Comparison of ENCODE assay signal across 1 cellular context in genomic region chr1:7688659-7689058, GRCh38.
TF ChIP-seq lines count a peak whose summit lies in the region.

No MANE protein-coding gene starts in this region.

TF ChIP-seq in HepG2, 621 proteins besides CTCF, POLR2A, EP300 and RAD21 (continued from another document and continues in another):
- TF ChIP-seq ARID4A (CRISPR knock-in tag; IDR thresholded peaks at IDR 0.05; ENCODE audit: borderline replicate concordance) = peak; percentile 53; the same call in 1 of the 2 replicates
- TF ChIP-seq MIXL1 (CRISPR knock-in tag; IDR thresholded peaks at IDR 0.05) = peak; percentile 72; the same call in 1 of the 2 replicates
- TF ChIP-seq YEATS2 (CRISPR knock-in tag; IDR thresholded peaks at IDR 0.05; ENCODE audit: borderline replicate concordance) = no peak
- TF ChIP-seq SMYD3 (CRISPR knock-in tag; IDR thresholded peaks at IDR 0.05) = no peak
- TF ChIP-seq TCF7 (IDR thresholded peaks at IDR 0.05; ENCODE audit: low read depth) = peak; percentile 27; the same call in 1 of the 2 replicates
- TF ChIP-seq PRMT3 (CRISPR knock-in tag; IDR thresholded peaks at IDR 0.05; ENCODE audit: borderline replicate concordance, low read depth) = no peak
- TF ChIP-seq ZNF264 (CRISPR knock-in tag; IDR thresholded peaks at IDR 0.05) = no peak
- TF ChIP-seq, protein P1, sequence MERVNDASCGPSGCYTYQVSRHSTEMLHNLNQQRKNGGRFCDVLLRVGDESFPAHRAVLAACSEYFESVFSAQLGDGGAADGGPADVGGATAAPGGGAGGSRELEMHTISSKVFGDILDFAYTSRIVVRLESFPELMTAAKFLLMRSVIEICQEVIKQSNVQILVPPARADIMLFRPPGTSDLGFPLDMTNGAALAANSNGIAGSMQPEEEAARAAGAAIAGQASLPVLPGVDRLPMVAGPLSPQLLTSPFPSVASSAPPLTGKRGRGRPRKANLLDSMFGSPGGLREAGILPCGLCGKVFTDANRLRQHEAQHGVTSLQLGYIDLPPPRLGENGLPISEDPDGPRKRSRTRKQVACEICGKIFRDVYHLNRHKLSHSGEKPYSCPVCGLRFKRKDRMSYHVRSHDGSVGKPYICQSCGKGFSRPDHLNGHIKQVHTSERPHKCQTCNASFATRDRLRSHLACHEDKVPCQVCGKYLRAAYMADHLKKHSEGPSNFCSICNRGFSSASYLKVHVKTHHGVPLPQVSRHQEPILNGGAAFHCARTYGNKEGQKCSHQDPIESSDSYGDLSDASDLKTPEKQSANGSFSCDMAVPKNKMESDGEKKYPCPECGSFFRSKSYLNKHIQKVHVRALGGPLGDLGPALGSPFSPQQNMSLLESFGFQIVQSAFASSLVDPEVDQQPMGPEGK (CRISPR knock-in tag; IDR thresholded peaks at IDR 0.05) = peak; percentile 99
- TF ChIP-seq GMEB1 (CRISPR knock-in tag; IDR thresholded peaks at IDR 0.05; ENCODE audit: borderline replicate concordance) = 0 out of 2 replicates have a peak, but pooled peaks have one; percentile 1
- no peak for TF ChIP-seq POLR2G (IDR thresholded peaks at IDR 0.05; ENCODE audit: low read depth, low read length)
- no peak for TF ChIP-seq SATB2 (CRISPR knock-in tag; IDR thresholded peaks at IDR 0.05)
- no peak for TF ChIP-seq ZBTB21 (CRISPR knock-in tag; IDR thresholded peaks at IDR 0.05)
- TF ChIP-seq XRCC5 (optimal IDR thresholded peaks at IDR 0.05; ENCODE audit: low read length) = no peak
- TF ChIP-seq HDAC2 (CRISPR knock-in tag; IDR thresholded peaks at IDR 0.05) = peak; percentile 62; the same call in 1 of the 2 replicates
- TF ChIP-seq ZNF431 (CRISPR knock-in tag; IDR thresholded peaks at IDR 0.05; ENCODE audit: borderline replicate concordance, low read depth) = no peak
- TF ChIP-seq, protein P2, sequence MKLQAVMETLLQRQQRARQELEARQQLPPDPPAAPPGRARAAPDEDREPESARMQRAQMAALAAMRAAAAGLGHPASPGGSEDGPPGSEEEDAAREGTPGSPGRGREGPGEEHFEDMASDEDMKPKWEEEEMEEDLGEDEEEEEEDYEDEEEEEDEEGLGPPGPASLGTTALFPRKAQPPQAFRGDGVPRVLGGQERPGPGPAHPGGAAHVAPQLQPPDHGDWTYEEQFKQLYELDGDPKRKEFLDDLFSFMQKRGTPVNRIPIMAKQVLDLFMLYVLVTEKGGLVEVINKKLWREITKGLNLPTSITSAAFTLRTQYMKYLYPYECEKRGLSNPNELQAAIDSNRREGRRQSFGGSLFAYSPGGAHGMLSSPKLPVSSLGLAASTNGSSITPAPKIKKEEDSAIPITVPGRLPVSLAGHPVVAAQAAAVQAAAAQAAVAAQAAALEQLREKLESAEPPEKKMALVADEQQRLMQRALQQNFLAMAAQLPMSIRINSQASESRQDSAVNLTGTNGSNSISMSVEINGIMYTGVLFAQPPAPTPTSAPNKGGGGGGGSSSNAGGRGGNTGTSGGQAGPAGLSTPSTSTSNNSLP (IDR thresholded peaks at IDR 0.05; ENCODE audit: low read depth, low read length) = no peak
- no peak for TF ChIP-seq ZNF570 (CRISPR knock-in tag; IDR thresholded peaks at IDR 0.05; ENCODE audit: borderline replicate concordance)
- TF ChIP-seq, protein P3, sequence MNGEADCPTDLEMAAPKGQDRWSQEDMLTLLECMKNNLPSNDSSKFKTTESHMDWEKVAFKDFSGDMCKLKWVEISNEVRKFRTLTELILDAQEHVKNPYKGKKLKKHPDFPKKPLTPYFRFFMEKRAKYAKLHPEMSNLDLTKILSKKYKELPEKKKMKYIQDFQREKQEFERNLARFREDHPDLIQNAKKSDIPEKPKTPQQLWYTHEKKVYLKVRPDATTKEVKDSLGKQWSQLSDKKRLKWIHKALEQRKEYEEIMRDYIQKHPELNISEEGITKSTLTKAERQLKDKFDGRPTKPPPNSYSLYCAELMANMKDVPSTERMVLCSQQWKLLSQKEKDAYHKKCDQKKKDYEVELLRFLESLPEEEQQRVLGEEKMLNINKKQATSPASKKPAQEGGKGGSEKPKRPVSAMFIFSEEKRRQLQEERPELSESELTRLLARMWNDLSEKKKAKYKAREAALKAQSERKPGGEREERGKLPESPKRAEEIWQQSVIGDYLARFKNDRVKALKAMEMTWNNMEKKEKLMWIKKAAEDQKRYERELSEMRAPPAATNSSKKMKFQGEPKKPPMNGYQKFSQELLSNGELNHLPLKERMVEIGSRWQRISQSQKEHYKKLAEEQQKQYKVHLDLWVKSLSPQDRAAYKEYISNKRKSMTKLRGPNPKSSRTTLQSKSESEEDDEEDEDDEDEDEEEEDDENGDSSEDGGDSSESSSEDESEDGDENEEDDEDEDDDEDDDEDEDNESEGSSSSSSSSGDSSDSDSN (CRISPR knock-in tag; IDR thresholded peaks at IDR 0.05) = no peak
- TF ChIP-seq EZH2 (conservative IDR thresholded peaks at IDR 0.05; ENCODE audit: low read depth, low read length) = no peak
- no peak for TF ChIP-seq CBFB (CRISPR knock-in tag; IDR thresholded peaks at IDR 0.05)
- TF ChIP-seq ZNF770 (CRISPR knock-in tag; IDR thresholded peaks at IDR 0.05) = no peak
- no peak for TF ChIP-seq HOXA5 (CRISPR knock-in tag; IDR thresholded peaks at IDR 0.05)
- peak; percentile 80; the same call in 1 of the 2 replicates for TF ChIP-seq FOXO1 (CRISPR knock-in tag; IDR thresholded peaks at IDR 0.05)
- no peak for TF ChIP-seq ZBTB42 (CRISPR knock-in tag; IDR thresholded peaks at IDR 0.05)
- TF ChIP-seq ARNT2 (CRISPR knock-in tag; IDR thresholded peaks at IDR 0.05; ENCODE audit: low read depth) = no peak
- TF ChIP-seq ZNF414 (CRISPR knock-in tag; IDR thresholded peaks at IDR 0.05) = 0 out of 2 replicates have a peak, but pooled peaks have one; percentile 62
- no peak for TF ChIP-seq RFXANK (CRISPR knock-in tag; IDR thresholded peaks at IDR 0.05)
- TF ChIP-seq CERS6 (CRISPR knock-in tag; IDR thresholded peaks at IDR 0.05) = no peak
- TF ChIP-seq ELF3 (CRISPR knock-in tag; IDR thresholded peaks at IDR 0.05) = peak; percentile 54; the same call in 1 of the 2 replicates
- no peak for TF ChIP-seq ZNF10 (CRISPR knock-in tag; IDR thresholded peaks at IDR 0.05; ENCODE audit: borderline replicate concordance, low read depth)
- no peak for TF ChIP-seq ZNF639 (CRISPR knock-in tag; conservative IDR thresholded peaks at IDR 0.05)
- TF ChIP-seq CCAR2 (optimal IDR thresholded peaks at IDR 0.05; ENCODE audit: low read depth, low read length) = no peak
- no peak for TF ChIP-seq MTF2 (CRISPR knock-in tag; IDR thresholded peaks at IDR 0.05; ENCODE audit: borderline replicate concordance)
- no peak for TF ChIP-seq ZNF709 (CRISPR knock-in tag; IDR thresholded peaks at IDR 0.05)
- no peak for TF ChIP-seq ZNF296 (CRISPR knock-in tag; conservative IDR thresholded peaks at IDR 0.05)
- TF ChIP-seq ZFP82 (CRISPR knock-in tag; IDR thresholded peaks at IDR 0.05; ENCODE audit: borderline replicate concordance) = no peak
- TF ChIP-seq NKX3-1 (CRISPR knock-in tag; IDR thresholded peaks at IDR 0.05) = no peak
- TF ChIP-seq MYC (CRISPR knock-in tag; IDR thresholded peaks at IDR 0.05; ENCODE audit: borderline replicate concordance) = no peak
- no peak; the same call in 1 of the 2 replicates for TF ChIP-seq REPIN1 (CRISPR knock-in tag; IDR thresholded peaks at IDR 0.05; ENCODE audit: borderline replicate concordance, low read depth)
- no peak for TF ChIP-seq ZNF558 (CRISPR knock-in tag; IDR thresholded peaks at IDR 0.05; ENCODE audit: borderline replicate concordance)
- no peak for TF ChIP-seq GMEB2 (CRISPR knock-in tag; IDR thresholded peaks at IDR 0.05; ENCODE audit: low read depth)
- TF ChIP-seq, protein P4, sequence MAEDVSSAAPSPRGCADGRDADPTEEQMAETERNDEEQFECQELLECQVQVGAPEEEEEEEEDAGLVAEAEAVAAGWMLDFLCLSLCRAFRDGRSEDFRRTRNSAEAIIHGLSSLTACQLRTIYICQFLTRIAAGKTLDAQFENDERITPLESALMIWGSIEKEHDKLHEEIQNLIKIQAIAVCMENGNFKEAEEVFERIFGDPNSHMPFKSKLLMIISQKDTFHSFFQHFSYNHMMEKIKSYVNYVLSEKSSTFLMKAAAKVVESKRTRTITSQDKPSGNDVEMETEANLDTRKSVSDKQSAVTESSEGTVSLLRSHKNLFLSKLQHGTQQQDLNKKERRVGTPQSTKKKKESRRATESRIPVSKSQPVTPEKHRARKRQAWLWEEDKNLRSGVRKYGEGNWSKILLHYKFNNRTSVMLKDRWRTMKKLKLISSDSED (CRISPR knock-in tag; IDR thresholded peaks at IDR 0.05) = no peak
